In genomic region chr3:149042766-149043386, GRCh38 we compare ENCODE assay signal across 8 cellular contexts. TPM values are rescaled to one million over a fixed set of nuclear protein-coding genes. Genes with fewer than 3 reads are reported as not detected.
A peak's percentile ranks its signal among the peaks of the same experiment; 100 is the strongest.
DNase-seq lines count a peak whose midpoint lies in the region; ATAC-seq and TF ChIP-seq lines count a peak whose summit lies in the region.

No MANE protein-coding gene starts in this region.

- ATAC-seq in HG03108 (IDR thresholded peaks at IDR 0.05; ENCODE audit: unreplicated experiment) (peak; percentile 75), gastroesophageal sphincter (no peak)

- H3K4me1 ChIP-seq in adrenal gland (replicated peaks in 1 of 2) (peaks cover 0 to 7% of the 10 kb centered on the region in 2 donors), gastroesophageal sphincter (peaks cover 0 to 2% (median 0%) of the 10 kb centered on the region in 3 donors)

- TF ChIP-seq EP300 in gastroesophageal sphincter (IDR thresholded peaks at IDR 0.05): no peak

- no peaks in the 10 kb centered on the region for H3K27me3 ChIP-seq in adrenal gland
- H3K27me3 ChIP-seq in gastroesophageal sphincter: no peaks in the 10 kb centered on the region

- WGBS in adrenal gland, 4 donors: 30 to 48% (median 34%) methylated on average over 1 of the region's 1 CpG
- WGBS in gastroesophageal sphincter (ENCODE audit: low coverage in 1 of 2), 2 donors: 33 to 79% methylated on average over 1 of the region's 1 CpG

- DNase-seq in AG10803 (ENCODE audit: low read depth): peak; percentile 46
- peak; percentile 4 for DNase-seq in GM19240 (ENCODE audit: insufficient read length, low spot score)
- peak; percentile 9 for DNase-seq in astrocyte of the cerebellum (ENCODE audit: low read depth)
- no peak for DNase-seq in adrenal gland
- no peak for DNase-seq in HuH-7.5 (ENCODE audit: low spot score)
- no peak for DNase-seq in DMS 273 (lab: John Stamatoyannopoulos, UW; ENCODE audit: unreplicated experiment)

- no peak overlapping the region for H3K4me3 ChIP-seq in AG10803 (ENCODE audit: low read length)
- no peak overlapping the region for H3K4me3 ChIP-seq in astrocyte of the cerebellum (ENCODE audit: low read depth, low read length)
- no peak overlapping the region for H3K4me3 ChIP-seq in adrenal gland
- H3K4me3 ChIP-seq in gastroesophageal sphincter: no peak overlapping the region

- TF ChIP-seq POLR2A in adrenal gland (IDR thresholded peaks at IDR 0.05) (no peak), gastroesophageal sphincter (IDR thresholded peaks at IDR 0.05) (no peak)

- H3K36me3 ChIP-seq in adrenal gland (replicated peaks in 1 of 2): peaks cover 0 to 22% of the 10 kb centered on the region in 2 donors
- peaks cover 0 to 75% of the 10 kb centered on the region in 2 donors for H3K36me3 ChIP-seq in gastroesophageal sphincter

- H3K9me3 ChIP-seq in adrenal gland (replicated peaks in 1 of 3) (no peaks in the 10 kb centered on the region), gastroesophageal sphincter (no peaks in the 10 kb centered on the region)

- H3K27ac ChIP-seq in adrenal gland (no peak overlapping the region), gastroesophageal sphincter (no peak overlapping the region)

- in situ Hi-C loops in astrocyte of the cerebellum (cut with HindIII; ENCODE audit: low sequenced_read_pairs): no loop called here

- TF ChIP-seq CTCF in AG10803 (conservative IDR thresholded peaks at IDR 0.05; ENCODE audit: low read length): no peak
- TF ChIP-seq CTCF in astrocyte of the cerebellum (IDR thresholded peaks at IDR 0.05; ENCODE audit: low read depth, low read length, missing control alignments): no peak
- TF ChIP-seq CTCF in adrenal gland (IDR thresholded peaks at IDR 0.05): no peak
- TF ChIP-seq CTCF in gastroesophageal sphincter (IDR thresholded peaks at IDR 0.05): no peak

- intact Hi-C loops in adrenal gland (cut with DNase I): no loop called here

RNA-seq across cellular contexts. Expression of gene HLTF, which starts 43.5 kb away (rescaled TPM):
- total RNA-seq in adrenal gland (100 to 1,000 TPM in 1 of 8 donors, 10 to 100 TPM in 7; 30.4 to 102 (median 55.5) TPM), gastroesophageal sphincter (10 to 100 TPM; 18.3 to 28.2 (median 23.0) TPM)
- 10 to 100 TPM in 1 of 3 donors, 1 to 10 TPM in 2; 5.6 to 41.0 (median 6.0) TPM for polyA plus RNA-seq in adrenal gland

RNA-seq across cellular contexts. Expression of gene GYG1, which starts 51.5 kb away (rescaled TPM):
- total RNA-seq in adrenal gland (10 to 100 TPM; 25.6 to 53.6 (median 38.7) TPM), gastroesophageal sphincter (100 to 1,000 TPM; 117 to 883 (median 126) TPM)
- polyA plus RNA-seq in adrenal gland: 10 to 100 TPM; 17.3 to 52.5 (median 21.7) TPM

Comparison
In these comparisons a context has a peak if more than half of its experiments do, and no peak if none do; other contexts are left out.
1. DNase-seq: peak in AG10803 (single experiment), GM19240 (single experiment) and astrocyte of the cerebellum (single experiment); none in adrenal gland (0 of 7), HuH-7.5 (single experiment) and DMS 273 (single experiment).